Comparison of ENCODE assay signal across 1 cellular context in genomic region chr10:124744688-124745055, GRCh38.
TF ChIP-seq lines count a peak whose summit lies in the region.

No MANE protein-coding gene starts in this region.

TF ChIP-seq in GM12878, 131 proteins besides CTCF, POLR2A, EP300 and RAD21 (continued from another document):
- no peak for TF ChIP-seq BRCA1 (IDR thresholded peaks at IDR 0.05; ENCODE audit: low read depth, low read length)
- no peak for TF ChIP-seq ZBTB40 (IDR thresholded peaks at IDR 0.05; ENCODE audit: borderline replicate concordance)
- TF ChIP-seq TCF7 (IDR thresholded peaks at IDR 0.05; ENCODE audit: borderline replicate concordance) = no peak
- no peak for TF ChIP-seq CUX1 (IDR thresholded peaks at IDR 0.05; ENCODE audit: insufficient replicate concordance, low read depth, low read length)
- TF ChIP-seq YBX1 (IDR thresholded peaks at IDR 0.05) = no peak
- TF ChIP-seq SMARCA5 (IDR thresholded peaks at IDR 0.05) = no peak
- no peak for TF ChIP-seq NFYA (IDR thresholded peaks at IDR 0.05; ENCODE audit: borderline replicate concordance, low read depth, low read length)
- TF ChIP-seq MXI1 (IDR thresholded peaks at IDR 0.05; ENCODE audit: low read depth, low read length) = no peak
- no peak for TF ChIP-seq NFXL1 (IDR thresholded peaks at IDR 0.05; ENCODE audit: borderline replicate concordance)
- no peak for TF ChIP-seq IRF3 (IDR thresholded peaks at IDR 0.05)
- TF ChIP-seq GATAD2B (conservative IDR thresholded peaks at IDR 0.05; ENCODE audit: low read depth) = no peak
- TF ChIP-seq FOXK2 (IDR thresholded peaks at IDR 0.05) = no peak
- no peak for TF ChIP-seq MYC (IDR thresholded peaks at IDR 0.05; ENCODE audit: insufficient read depth, insufficient read length, insufficient replicate concordance, low read length, severe bottlenecking)
- TF ChIP-seq SIX5 (IDR thresholded peaks at IDR 0.05; ENCODE audit: low read depth, low read length, severe bottlenecking) = no peak
- TF ChIP-seq RBBP5 (conservative IDR thresholded peaks at IDR 0.05) = no peak
- no peak for TF ChIP-seq PML (IDR thresholded peaks at IDR 0.05; ENCODE audit: low read length)
- no peak for TF ChIP-seq NR2F1 (conservative IDR thresholded peaks at IDR 0.05)
TF ChIP-seq in GM12878: peak in this region for 0.
